Comparison of ENCODE assay signal across 7 cellular contexts in genomic region chr17:552258-552657, GRCh38.
DNase-seq lines count a peak whose midpoint lies in the region; ATAC-seq, FAIRE-seq and TF ChIP-seq lines count a peak whose summit lies in the region.
"Not testable (repeated sequence)": the region's sequence is repeated elsewhere in the genome, so short reads cannot be mapped to it uniquely, and the experiment has no call there.

No MANE protein-coding gene starts in this region.

- not testable (repeated sequence) for H3K4me1 Mint-ChIP-seq in activated CD8-positive, alpha-beta T cell treated with anti-CD3 and anti-CD28 coated beads for 36 hours (ENCODE audit: low read depth)
- peaks cover 25% of the 10 kb centered on the region for H3K4me1 Mint-ChIP-seq in activated T-helper 2 cell treated with anti-CD3 and anti-CD28 coated beads, Interferon-gamma antibody, Interleukin-2, Interleukin-4, amounts not matched to agents 10 μg/mL and 5 μg/mL and 100 μg/mL, durations not matched to agents 14 hours and 24 hours and 36 hours (ENCODE audit: low read depth)
- H3K4me1 Mint-ChIP-seq in stimulated activated naive CD8-positive, alpha-beta T cell treated with anti-CD3 and anti-CD28 coated beads, Interleukin-15, amount 100 ng/mL, for 72 hours, result peaks cover 25% of the 10 kb centered on the region

- DNase-seq in NOMO-1 treated with DMSO at 0.1 percent for 48 hours (lab: John Stamatoyannopoulos, UW; ENCODE audit: unreplicated experiment), result peak; percentile 35
- DNase-seq in activated CD8-positive, alpha-beta T cell treated with anti-CD3 and anti-CD28 coated beads for 36 hours, result peak; percentile 21
- not testable (repeated sequence) for DNase-seq in activated T-helper 2 cell treated with anti-CD3 and anti-CD28 coated beads, Interferon-gamma antibody, Interleukin-2, Interleukin-4, amounts not matched to agents 10 μg/mL and 5 μg/mL and 100 μg/mL, durations not matched to agents 14 hours and 24 hours and 36 hours (ENCODE audit: low spot score); kidney
- DNase-seq in osteoblast (ENCODE audit: insufficient read length, low spot score, missing footprints), result peak; percentile 23
- peak in 1 of 2 donors; percentile 68 for DNase-seq in stimulated activated naive CD8-positive, alpha-beta T cell treated with anti-CD3 and anti-CD28 coated beads, Interleukin-15, amount 100 ng/mL, for 72 hours

- not testable (repeated sequence) for H3K79me2 ChIP-seq in KMS-11 (ENCODE audit: insufficient read depth, low read depth); osteoblast (ENCODE audit: insufficient read depth, low read length)

- CTCF ChIA-PET in activated CD8-positive, alpha-beta T cell treated with anti-CD3 and anti-CD28 coated beads for 36 hours (lab: Charles Lee), result interaction anchor here (0.9 to 1.6 kb wide), 3 partner anchors 140 to 148 kb away, joined by 3 to 6 read pairs (median 4); a partner anchor contains a TSS

- peak; percentile 45 for ATAC-seq in activated CD8-positive, alpha-beta T cell treated with anti-CD3 and anti-CD28 coated beads for 36 hours
- ATAC-seq in stimulated activated naive CD8-positive, alpha-beta T cell treated with anti-CD3 and anti-CD28 coated beads, Interleukin-15, amount 100 ng/mL, for 72 hours, result peak; percentile 96

- H3K27me3 Mint-ChIP-seq in activated CD8-positive, alpha-beta T cell treated with anti-CD3 and anti-CD28 coated beads for 36 hours; activated T-helper 2 cell treated with anti-CD3 and anti-CD28 coated beads, Interferon-gamma antibody, Interleukin-2, Interleukin-4, amounts not matched to agents 10 μg/mL and 5 μg/mL and 100 μg/mL, durations not matched to agents 14 hours and 24 hours and 36 hours (ENCODE audit: low read depth); stimulated activated naive CD8-positive, alpha-beta T cell treated with anti-CD3 and anti-CD28 coated beads, Interleukin-15, amount 100 ng/mL, for 72 hours: not testable (repeated sequence)

- H3K27ac ChIP-seq in KMS-11; kidney (ENCODE audit: low read depth in 2 of 2, low read length in 2 of 2); osteoblast (ENCODE audit: low read depth, low read length): not testable (repeated sequence)

- H3K27ac Mint-ChIP-seq in activated CD8-positive, alpha-beta T cell treated with anti-CD3 and anti-CD28 coated beads for 36 hours, result not testable (repeated sequence)
- peak overlapping the region; percentile 74 for H3K27ac Mint-ChIP-seq in activated T-helper 2 cell treated with anti-CD3 and anti-CD28 coated beads, Interferon-gamma antibody, Interleukin-2, Interleukin-4, amounts not matched to agents 10 μg/mL and 5 μg/mL and 100 μg/mL, durations not matched to agents 14 hours and 24 hours and 36 hours
- peak overlapping the region in 1 of 2 donors; percentile 2 for H3K27ac Mint-ChIP-seq in stimulated activated naive CD8-positive, alpha-beta T cell treated with anti-CD3 and anti-CD28 coated beads, Interleukin-15, amount 100 ng/mL, for 72 hours

- H2AFZ ChIP-seq in KMS-11 (ENCODE audit: low read depth); osteoblast (ENCODE audit: low read length): not testable (repeated sequence)

- H4K20me1 ChIP-seq in KMS-11 (ENCODE audit: insufficient read depth); osteoblast (ENCODE audit: insufficient read depth, low read length): not testable (repeated sequence)

- not testable (repeated sequence) for H3K4me3 ChIP-seq in KMS-11 (IDR thresholded peaks at IDR 0.05; ENCODE audit: insufficient read depth, low read depth, low read length); kidney (ENCODE audit: low read length in 2 of 2); osteoblast (ENCODE audit: insufficient read depth, low read length)

- not testable (repeated sequence) for H3K4me3 Mint-ChIP-seq in activated CD8-positive, alpha-beta T cell treated with anti-CD3 and anti-CD28 coated beads for 36 hours
- H3K4me3 Mint-ChIP-seq in activated T-helper 2 cell treated with anti-CD3 and anti-CD28 coated beads, Interferon-gamma antibody, Interleukin-2, Interleukin-4, amounts not matched to agents 10 μg/mL and 5 μg/mL and 100 μg/mL, durations not matched to agents 14 hours and 24 hours and 36 hours (ENCODE audit: low read depth), result peak overlapping the region; percentile 63
- peak overlapping the region; percentile 19 to 60 for H3K4me3 Mint-ChIP-seq in stimulated activated naive CD8-positive, alpha-beta T cell treated with anti-CD3 and anti-CD28 coated beads, Interleukin-15, amount 100 ng/mL, for 72 hours

- H3K9me3 Mint-ChIP-seq in activated CD8-positive, alpha-beta T cell treated with anti-CD3 and anti-CD28 coated beads for 36 hours; activated T-helper 2 cell treated with anti-CD3 and anti-CD28 coated beads, Interferon-gamma antibody, Interleukin-2, Interleukin-4, amounts not matched to agents 10 μg/mL and 5 μg/mL and 100 μg/mL, durations not matched to agents 14 hours and 24 hours and 36 hours; stimulated activated naive CD8-positive, alpha-beta T cell treated with anti-CD3 and anti-CD28 coated beads, Interleukin-15, amount 100 ng/mL, for 72 hours: not testable (repeated sequence)

- TF ChIP-seq CTCF in KMS-11 (conservative IDR thresholded peaks at IDR 0.05; ENCODE audit: low read depth, low read length); activated CD8-positive, alpha-beta T cell treated with anti-CD3 and anti-CD28 coated beads for 36 hours (IDR thresholded peaks at IDR 0.05); kidney (IDR thresholded peaks at IDR 0.05; ENCODE audit: borderline replicate concordance, extremely low read depth, insufficient read depth); osteoblast (IDR thresholded peaks at IDR 0.05; ENCODE audit: extremely low read depth, low read depth, low read length): not testable (repeated sequence)

- H3K36me3 ChIP-seq in KMS-11 (ENCODE audit: insufficient read depth), result not testable (repeated sequence)
- peaks cover 7 to 19% of the 10 kb centered on the region in 2 donors for H3K36me3 ChIP-seq in kidney (ENCODE audit: control insufficient read depth in 1 of 2, insufficient read depth in 2 of 2, low read length in 2 of 2)
- H3K36me3 ChIP-seq in osteoblast (ENCODE audit: insufficient read depth, low read length), result peaks cover 14% of the 10 kb centered on the region

- peak overlapping the region; percentile 18; the same call in 1 of the 2 replicates for H3K4me2 ChIP-seq in KMS-11
- not testable (repeated sequence) for H3K4me2 ChIP-seq in osteoblast (ENCODE audit: insufficient read depth, low read length)

- H3K27me3 ChIP-seq in KMS-11 (ENCODE audit: insufficient read depth, low read depth); osteoblast (ENCODE audit: insufficient read depth, low read length): not testable (repeated sequence)

- H3K9me3 ChIP-seq in kidney (ENCODE audit: control insufficient read depth in 1 of 2, low read length in 2 of 2); osteoblast (ENCODE audit: low read depth, low read length): not testable (repeated sequence)

- H3K4me1 ChIP-seq in KMS-11 (ENCODE audit: low read depth, poor library complexity, severe bottlenecking) (peaks cover 13% of the 10 kb centered on the region), osteoblast (ENCODE audit: insufficient read depth, low read length) (peaks cover 35% of the 10 kb centered on the region)
- not testable (repeated sequence) for H3K4me1 ChIP-seq in kidney (ENCODE audit: control insufficient read depth in 1 of 2, insufficient read depth in 1 of 2, low read depth in 1 of 2, low read length in 2 of 2)

- H3K9ac ChIP-seq in KMS-11; kidney (ENCODE audit: low read length in 2 of 2): not testable (repeated sequence)

- peak; percentile 13 for FAIRE-seq in kidney (lab: Jason Lieb, UNC)

- POLR2A ChIA-PET in activated CD8-positive, alpha-beta T cell treated with anti-CD3 and anti-CD28 coated beads for 36 hours (lab: Charles Lee), result interaction anchor here (1.1 kb wide), 1 partner anchor 142 kb away, joined by 3 read pairs; a partner anchor contains a TSS

- intact Hi-C loops in activated CD8-positive, alpha-beta T cell treated with anti-CD3 and anti-CD28 coated beads for 36 hours (cut with micrococcal nuclease); kidney (cut with DNase I): not testable (repeated sequence)
- intact Hi-C loops in activated T-helper 2 cell treated with anti-CD3 and anti-CD28 coated beads, Interferon-gamma antibody, Interleukin-2, Interleukin-4, amounts not matched to agents 10 μg/mL and 5 μg/mL and 100 μg/mL, durations not matched to agents 14 hours and 24 hours and 36 hours (cut with micrococcal nuclease), result loop anchor here (1.0 kb wide), 1 partner anchor 9 kb away; no protein-coding TSS in a partner anchor

- H3K36me3 Mint-ChIP-seq in activated CD8-positive, alpha-beta T cell treated with anti-CD3 and anti-CD28 coated beads for 36 hours (ENCODE audit: low read depth), result peaks cover 30% of the 10 kb centered on the region
- peaks cover 52% of the 10 kb centered on the region for H3K36me3 Mint-ChIP-seq in activated T-helper 2 cell treated with anti-CD3 and anti-CD28 coated beads, Interferon-gamma antibody, Interleukin-2, Interleukin-4, amounts not matched to agents 10 μg/mL and 5 μg/mL and 100 μg/mL, durations not matched to agents 14 hours and 24 hours and 36 hours (ENCODE audit: low read depth)
